ENCODE assay signal across 2 cellular contexts in genomic region chr10:115039781-115040180, GRCh38. TPM values are rescaled to one million over a fixed set of nuclear protein-coding genes. Genes with fewer than 3 reads are reported as not detected.
"Had no signal": no experiment of that assay in that cellular context is flagged by ENCODE, and none has a peak within 500 bp of the region (broad histone marks: within the 10 kb centered on the region; RNA-seq: fewer than 3 reads in every experiment).

No MANE protein-coding gene starts in this region.

RNA-seq across cellular contexts. Expression of gene ATRNL1, which starts 53.4 kb away (rescaled TPM):
- total RNA-seq: endothelial cell of umbilical vein had no signal
- polyA plus RNA-seq: endothelial cell of umbilical vein, foreskin keratinocyte had no signal
